ENCODE assay signal across 8 cellular contexts in genomic region chr4:82360298-82361177, GRCh38. TPM values are rescaled to one million over a fixed set of nuclear protein-coding genes. Genes with fewer than 3 reads are reported as not detected.
DNase-seq lines count a peak whose midpoint lies in the region; ATAC-seq and FAIRE-seq lines count a peak whose summit lies in the region.

No MANE protein-coding gene starts in this region.

- H3K27me3 Mint-ChIP-seq in naive B cell = no peaks in the 10 kb centered on the region

- DNase-seq in AML-193 (lab: John Stamatoyannopoulos, UW) (peak; percentile 43 to 55), GM18507 (ENCODE audit: extremely low spot score, insufficient read length, low read depth) (no peak), SK-MEL-5 (ENCODE audit: low read depth, low spot score) (peak; percentile 57), naive B cell (peak; percentile 50), T1000 (lab: John Stamatoyannopoulos, UW) (no peak), NCI-H2029 (lab: John Stamatoyannopoulos, UW) (no peak), GDM1 (lab: John Stamatoyannopoulos, UW) (no peak)

- peak; percentile 72 to 77 for ATAC-seq in naive B cell (ENCODE audit: low read depth in 2 of 2)

- peaks cover 0 to 15% of the 10 kb centered on the region in 2 donors for H3K36me3 Mint-ChIP-seq in naive B cell

- no peaks in the 10 kb centered on the region for H3K9me3 Mint-ChIP-seq in naive B cell

- FAIRE-seq in GM18507 (lab: Jason Lieb, UNC) (peak; percentile 58), endometrium (lab: Jason Lieb, UNC) (peak; percentile 45)

- peaks cover 55 to 72% (median 69%) of the 10 kb centered on the region in 3 donors for H3K4me1 Mint-ChIP-seq in naive B cell

- H3K27ac Mint-ChIP-seq in naive B cell = peak overlapping the region; percentile 41 to 85 (median 64)

- in situ Hi-C loops in SK-MEL-5 (cut with HindIII; ENCODE audit: low pct_unique_long_range_greater_than_20kb, low sequenced_read_pairs) = no loop called here

- peak overlapping the region in 1 of 8 donors; percentile 42 for H3K4me3 Mint-ChIP-seq in naive B cell

RNA-seq across cellular contexts. Expression of gene HNRNPD, which starts 13.3 kb away (rescaled TPM):
- total RNA-seq in SK-MEL-5 (2014; rRNA removed; shearing (Covaris generic)) = 27.7 and 32.4 TPM in 2 replicates
- 217 and 242 TPM in 2 replicates for polyA plus RNA-seq in SK-MEL-5 (2015; cell fraction: cytosol; rRNA removed)
- 328 and 443 TPM in 2 replicates for polyA plus RNA-seq in SK-MEL-5 (2015; cell fraction: nucleus; rRNA removed)
- polyA plus RNA-seq in naive B cell (ENCODE audit: low read depth in 6 of 6) = 100 to 1,000 TPM; 219 to 328 (median 248) TPM

Comparison
In these comparisons a context has a peak if more than half of its experiments do, and no peak if none do; other contexts are left out.
1. DNase-seq: peak in AML-193 (2 of 2), SK-MEL-5 (single experiment) and naive B cell (single experiment); none in GM18507 (single experiment), T1000 (single experiment), NCI-H2029 (single experiment) and GDM1 (single experiment).